30 cellular contexts compared by ENCODE assay signal in genomic region chr18:11891737-11892136, GRCh38.
"Had no signal": no experiment of that assay in that cellular context is flagged by ENCODE, and none has a peak within 500 bp of the region (broad histone marks: within the 10 kb centered on the region; RNA-seq: fewer than 3 reads in every experiment).

No MANE protein-coding gene starts in this region.

- DNase-seq: heart left ventricle; hypothalamus; immature natural killer cell; kidney; left colon; left lung; lower lobe of right lung; mammary epithelial cell; mesenchymal stem cell; midbrain; mucosa of descending colon; naive thymus-derived CD4-positive, alpha-beta T cell; nucleus accumbens; stimulated activated CD4-positive, alpha-beta T cell treated with anti-CD3 and anti-CD28 coated beads, Interleukin-12 subunit alpha, Interleukin-12 subunit beta, amount 100 ng/mL, for 4 hours; stimulated activated CD4-positive, alpha-beta T cell treated with anti-CD3 and anti-CD28 coated beads, Interleukin-15, amount 100 ng/mL, for 24 hours; stimulated activated CD4-positive, alpha-beta T cell treated with anti-CD3 and anti-CD28 coated beads, Interleukin-2, amount 100 ng/mL, for 24 hours; stimulated activated CD4-positive, alpha-beta T cell treated with anti-CD3 and anti-CD28 coated beads, Interleukin-4, amount 100 ng/mL, for 1 hour; stimulated activated naive B cell treated with anti-CD40 and anti-IgM and Interleukin-4, amounts not matched to agents 10 μg/mL and 1 μg/mL and 100 μg/mL, for 72 hours; stimulated activated naive CD8-positive, alpha-beta T cell treated with anti-CD3 and anti-CD28 coated beads, Interleukin-15, Interleukin-2, amounts not matched to agents 100 U/mL and 50 U/mL, for 24 hours; stomach; uterus had no signal

- H3K27ac ChIP-seq: heart left ventricle, lower lobe of right lung, parathyroid adenoma, right atrium auricular region, skin epidermis, stomach, thoracic aorta, tibial artery, uterus had no signal

- H3K27me3 Mint-ChIP-seq: naive thymus-derived CD4-positive, alpha-beta T cell; natural killer cell treated with Interleukin-12 subunit alpha and Interleukin-12 subunit beta and Interleukin-15 and Interleukin-18, amount 100 ng/mL, for 72 hours; progenitor cell of endocrine pancreas; stimulated activated naive B cell treated with anti-CD40 and anti-IgM and Interleukin-4, amounts not matched to agents 10 μg/mL and 1 μg/mL and 100 μg/mL, for 72 hours; type B pancreatic cell had no signal

- H3K4me1 ChIP-seq: right atrium auricular region, tibial artery, uterus had no signal

- H3K27ac Mint-ChIP-seq: immature natural killer cell; natural killer cell treated with Interleukin-12 subunit alpha and Interleukin-12 subunit beta and Interleukin-15 and Interleukin-18, amount 100 ng/mL, for 72 hours; progenitor cell of endocrine pancreas; stimulated activated naive B cell treated with anti-CD40 and anti-IgM and Interleukin-4, amounts not matched to agents 10 μg/mL and 1 μg/mL and 100 μg/mL, for 72 hours; type B pancreatic cell had no signal

- H3K4me1 Mint-ChIP-seq: immature natural killer cell had no signal

- H3K9me3 ChIP-seq: heart left ventricle, left lung, lower lobe of right lung, mucosa of descending colon, right atrium auricular region, stomach, thoracic aorta, tibial artery, uterus had no signal

- H3K9me3 Mint-ChIP-seq: immature natural killer cell; naive thymus-derived CD4-positive, alpha-beta T cell; natural killer cell treated with Interleukin-12 subunit alpha and Interleukin-12 subunit beta and Interleukin-15 and Interleukin-18, amount 100 ng/mL, for 72 hours; stimulated activated naive B cell treated with anti-CD40 and anti-IgM and Interleukin-4, amounts not matched to agents 10 μg/mL and 1 μg/mL and 100 μg/mL, for 72 hours; type B pancreatic cell had no signal

- ATAC-seq: heart left ventricle; left colon; left lung; lower lobe of right lung; mucosa of descending colon; naive thymus-derived CD4-positive, alpha-beta T cell; natural killer cell treated with Interleukin-12 subunit alpha and Interleukin-12 subunit beta and Interleukin-15 and Interleukin-18, amount 100 ng/mL, for 72 hours; sciatic nerve; stimulated activated naive B cell treated with anti-CD40 and anti-IgM and Interleukin-4, amounts not matched to agents 10 μg/mL and 1 μg/mL and 100 μg/mL, for 72 hours; stimulated activated naive CD8-positive, alpha-beta T cell treated with anti-CD3 and anti-CD28 coated beads, Interleukin-15, Interleukin-2, amounts not matched to agents 100 U/mL and 50 U/mL, for 24 hours had no signal

- H2AFZ ChIP-seq: parathyroid adenoma had no signal

- H3K79me2 ChIP-seq: parathyroid adenoma had no signal

- H3K27me3 ChIP-seq: heart left ventricle, left lung, right atrium auricular region, stomach, tibial artery, uterus had no signal

- H3K9ac ChIP-seq: parathyroid adenoma had no signal

- H3K4me3 Mint-ChIP-seq: immature natural killer cell; naive thymus-derived CD4-positive, alpha-beta T cell; natural killer cell treated with Interleukin-12 subunit alpha and Interleukin-12 subunit beta and Interleukin-15 and Interleukin-18, amount 100 ng/mL, for 72 hours; stimulated activated naive B cell treated with anti-CD40 and anti-IgM and Interleukin-4, amounts not matched to agents 10 μg/mL and 1 μg/mL and 100 μg/mL, for 72 hours; type B pancreatic cell had no signal

- H3K36me3 ChIP-seq: uterus had no signal

- H3K4me3 ChIP-seq: heart left ventricle, left lung, lower lobe of right lung, mucosa of descending colon, right atrium auricular region, skin epidermis, stomach, thoracic aorta, tibial artery, uterus had no signal
